Comparison of ENCODE assay signal across 27 cellular contexts in genomic region chr1:173802961-173803360, GRCh38.
"Had no signal": no experiment of that assay in that cellular context is flagged by ENCODE, and none has a peak within 500 bp of the region (broad histone marks: within the 10 kb centered on the region; RNA-seq: fewer than 3 reads in every experiment).

No MANE protein-coding gene starts in this region.

- H3K36me3 ChIP-seq: breast epithelium had no signal

- H3K4me3 ChIP-seq: body of pancreas, breast epithelium, SJCRH30, SK-N-MC had no signal

- ATAC-seq: activated CD8-positive, alpha-beta T cell treated with anti-CD3 and anti-CD28 coated beads for 36 hours; activated naive CD4-positive, alpha-beta T cell treated with anti-CD3 and anti-CD28 coated beads, Interleukin-2, amount 50 U/mL, for 72 hours; activated T-cell treated with anti-CD3 and anti-CD28 coated beads, Interleukin-2, amount 50 U/mL, for 4 hours; body of pancreas; Panc1 had no signal

- DNase-seq: activated CD4-positive, alpha-beta T cell treated with anti-CD3 and anti-CD28 coated beads, Interleukin-2, amount 10 ng/mL, durations not matched to agents 24 days and 14 days; activated CD4-positive, alpha-beta T cell treated with anti-CD3 and anti-CD28 coated beads, Interleukin-2, amount 50 U/mL, for 4 hours; activated CD8-positive, alpha-beta T cell treated with anti-CD3 and anti-CD28 coated beads for 36 hours; activated gamma-delta T cell treated with Interleukin-2 at 50 U/mL for 16 hours; activated naive CD4-positive, alpha-beta T cell treated with anti-CD3 and anti-CD28 coated beads for 36 hours; activated T-cell treated with anti-CD3 and anti-CD28 coated beads for 4 hours; activated T-cell treated with anti-CD3 and anti-CD28 coated beads, Interleukin-2, amount 50 U/mL, for 4 hours; amniotic stem cell; aorta; body of pancreas; Karpas-422; KBM-7; NCI-H1105; NCI-H1417 treated with DMSO at 0.1 percent for 48 hours; NCI-H187 treated with DMSO at 0.1 percent for 48 hours; NCI-H2081; NCI-H2171 treated with DMSO at 0.1 percent for 48 hours; NCI-H2227 treated with DMSO at 0.1 percent for 48 hours; NCI-H446; NCI-H510A treated with DMSO at 0.1 percent for 48 hours; NCI-H526 treated with DMSO at 0.1 percent for 48 hours; SHP77; SJCRH30 had no signal

- H3K27ac ChIP-seq: body of pancreas, breast epithelium, SJCRH30, SK-N-MC had no signal

- H3K27me3 ChIP-seq: body of pancreas, breast epithelium, SJCRH30 had no signal

- H3K4me1 ChIP-seq: body of pancreas, breast epithelium, SJCRH30 had no signal

- H3K9me3 ChIP-seq: body of pancreas, breast epithelium, SJCRH30 had no signal
